Comparison of ENCODE assay signal across 16 cellular contexts in genomic region chr19:7421941-7422744, GRCh38.
DNase-seq lines count a peak whose midpoint lies in the region; ATAC-seq and TF ChIP-seq lines count a peak whose summit lies in the region.
"Had no signal": no experiment of that assay in that cellular context is flagged by ENCODE, and none has a peak within 500 bp of the region (broad histone marks: within the 10 kb centered on the region; RNA-seq: fewer than 3 reads in every experiment).

No MANE protein-coding gene starts in this region.

- H3K4me1 Mint-ChIP-seq in CD8-positive, alpha-beta T cell (ENCODE audit: low read depth), result peaks cover 16% of the 10 kb centered on the region
- H3K4me1 Mint-ChIP-seq in H9 (peaks cover 6 to 7% of the 10 kb centered on the region in 2 experiments), neural progenitor cell (peaks cover 3% of the 10 kb centered on the region)
- peaks cover 11% of the 10 kb centered on the region for H3K4me1 Mint-ChIP-seq in activated T-helper 2 cell treated with anti-CD3 and anti-CD28 coated beads, Interferon-gamma antibody, Interleukin-2, Interleukin-4, amounts not matched to agents 10 μg/mL and 5 μg/mL and 100 μg/mL, durations not matched to agents 14 hours and 24 hours and 36 hours (ENCODE audit: low read depth)

- H3K23me2 ChIP-seq in H9 (ENCODE audit: insufficient read length, low read depth, low read length, poor library complexity, severe bottlenecking), result no peaks in the 10 kb centered on the region

- no peak for DNase-seq in CD8-positive, alpha-beta T cell
- no peak for DNase-seq in H9
- DNase-seq in activated T-helper 2 cell treated with anti-CD3 and anti-CD28 coated beads, Interferon-gamma antibody, Interleukin-2, Interleukin-4, amounts not matched to agents 10 μg/mL and 5 μg/mL and 100 μg/mL, durations not matched to agents 14 hours and 24 hours and 36 hours (ENCODE audit: low spot score), result no peak
- DNase-seq in neural progenitor cell (ENCODE audit: low spot score), result no peak
- DNase-seq in activated gamma-delta T cell treated with Interleukin-2 at 50 U/mL for 16 hours, result no peak
- DNase-seq in amygdala (lab: John Stamatoyannopoulos, UW), result no peak
- no peak for DNase-seq in Right ventricle myocardium superior
- DNase-seq: activated CD4-positive, alpha-beta T cell treated with anti-CD3 and anti-CD28 coated beads, Interleukin-2, amount 50 U/mL, for 4 hours; activated naive CD8-positive, alpha-beta T cell treated with anti-CD3 and anti-CD28 coated beads, Interleukin-2, amount 10 ng/mL, durations not matched to agents 7 days and 5 days; CD8-positive, alpha-beta memory T cell; cerebellar nuclear complex; glutamatergic neuron; NCI-H2107; psoas muscle; SHP77 treated with DMSO at 0.1 percent for 48 hours; T-helper 9 cell had no signal

- H3K4me2 ChIP-seq in H9 (ENCODE audit: insufficient read depth, insufficient read length, low read length) (no peak overlapping the region), neural progenitor cell (no peak overlapping the region)

- H3K4me3 ChIP-seq in CD8-positive, alpha-beta T cell (ENCODE audit: low read depth, low read length), result no peak overlapping the region
- no peak overlapping the region for H3K4me3 ChIP-seq in neural progenitor cell
- H3K4me3 ChIP-seq: psoas muscle had no signal

- no peak overlapping the region for H3K56ac ChIP-seq in H9 (ENCODE audit: insufficient read length, low read depth, low read length)

- no peak overlapping the region for H4K91ac ChIP-seq in H9 (ENCODE audit: insufficient read length, low read depth, low read length)

- H3T11ph ChIP-seq in H9 (ENCODE audit: low read length), result no peak overlapping the region

- H3F3A ChIP-seq in neural progenitor cell (ENCODE audit: low read depth), result no peaks in the 10 kb centered on the region

- H3K27ac ChIP-seq in CD8-positive, alpha-beta T cell (ENCODE audit: low read depth, low read length), result no peak overlapping the region
- no peak overlapping the region for H3K27ac ChIP-seq in H9 (ENCODE audit: insufficient read length, low read depth, low read length)
- no peak overlapping the region for H3K27ac ChIP-seq in neural progenitor cell
- H3K27ac ChIP-seq: psoas muscle had no signal

- no peak overlapping the region for H2BK120ac ChIP-seq in H9 (ENCODE audit: low read depth, low read length, poor library complexity, severe bottlenecking)

- TF ChIP-seq CTCF in CD8-positive, alpha-beta T cell (IDR thresholded peaks at IDR 0.05), result no peak
- TF ChIP-seq CTCF in H9 (conservative IDR thresholded peaks at IDR 0.05) (no peak), neural progenitor cell (IDR thresholded peaks at IDR 0.05) (no peak)

- no peaks in the 10 kb centered on the region for H3K9me3 ChIP-seq in CD8-positive, alpha-beta T cell (ENCODE audit: low read length)
- H3K9me3 ChIP-seq in H9 (ENCODE audit: control insufficient read depth, low read depth, low read length) (no peaks in the 10 kb centered on the region), neural progenitor cell (ENCODE audit: low read depth) (no peaks in the 10 kb centered on the region)
- H3K9me3 ChIP-seq: psoas muscle had no signal

- intact Hi-C loops in CD8-positive, alpha-beta T cell (cut with DNase I, micrococcal nuclease), result no loop called here
- intact Hi-C loops in activated T-helper 2 cell treated with anti-CD3 and anti-CD28 coated beads, Interferon-gamma antibody, Interleukin-2, Interleukin-4, amounts not matched to agents 10 μg/mL and 5 μg/mL and 100 μg/mL, durations not matched to agents 14 hours and 24 hours and 36 hours (cut with micrococcal nuclease), result no loop called here
- intact Hi-C loops in Right ventricle myocardium superior (cut with DNase I), result no loop called here

- ATAC-seq in CD8-positive, alpha-beta T cell, result no peak
- no peak for ATAC-seq in Right ventricle myocardium superior (ENCODE audit: poor library complexity)
- ATAC-seq: psoas muscle had no signal

- H3K23ac ChIP-seq in H9 (ENCODE audit: insufficient read length, low read depth, low read length), result no peak overlapping the region

- no peak overlapping the region for H4K5ac ChIP-seq in H9 (ENCODE audit: insufficient read length, low read depth, low read length)

- H3K36me3 Mint-ChIP-seq in CD8-positive, alpha-beta T cell, result peaks cover 74% of the 10 kb centered on the region
- peaks cover 0 to 10% (median 3%) of the 10 kb centered on the region in 3 experiments; a peak in 4 of 7 replicates for H3K36me3 Mint-ChIP-seq in H9 (ENCODE audit: insufficient read depth in 1 of 3, low read depth in 3 of 3)
- peaks cover 40% of the 10 kb centered on the region for H3K36me3 Mint-ChIP-seq in activated T-helper 2 cell treated with anti-CD3 and anti-CD28 coated beads, Interferon-gamma antibody, Interleukin-2, Interleukin-4, amounts not matched to agents 10 μg/mL and 5 μg/mL and 100 μg/mL, durations not matched to agents 14 hours and 24 hours and 36 hours (ENCODE audit: low read depth)
- H3K36me3 Mint-ChIP-seq in neural progenitor cell, result no peaks in the 10 kb centered on the region

- H3K4me1 ChIP-seq in CD8-positive, alpha-beta T cell (ENCODE audit: insufficient read depth, low read length), result no peaks in the 10 kb centered on the region
- no peaks in the 10 kb centered on the region for H3K4me1 ChIP-seq in H9 (ENCODE audit: insufficient read depth, low read length)
- no peaks in the 10 kb centered on the region for H3K4me1 ChIP-seq in neural progenitor cell
- H3K4me1 ChIP-seq: psoas muscle had no signal

- no peak overlapping the region for H2AK5ac ChIP-seq in H9 (ENCODE audit: insufficient read length, low read length)

- H3K27me3 ChIP-seq in CD8-positive, alpha-beta T cell (ENCODE audit: insufficient read depth, low read length), result no peaks in the 10 kb centered on the region
- H3K27me3 ChIP-seq in H9 (ENCODE audit: insufficient read depth, low read length), result no peaks in the 10 kb centered on the region
- no peaks in the 10 kb centered on the region for H3K27me3 ChIP-seq in neural progenitor cell

- no peak overlapping the region for H3K4me3 Mint-ChIP-seq in CD8-positive, alpha-beta T cell
- H3K4me3 Mint-ChIP-seq in H9 (no peak overlapping the region), neural progenitor cell (no peak overlapping the region)
- no peak overlapping the region for H3K4me3 Mint-ChIP-seq in activated T-helper 2 cell treated with anti-CD3 and anti-CD28 coated beads, Interferon-gamma antibody, Interleukin-2, Interleukin-4, amounts not matched to agents 10 μg/mL and 5 μg/mL and 100 μg/mL, durations not matched to agents 14 hours and 24 hours and 36 hours (ENCODE audit: low read depth)
- H3K4me3 Mint-ChIP-seq: activated naive CD8-positive, alpha-beta T cell treated with anti-CD3 and anti-CD28 coated beads, Interleukin-2, amount 10 ng/mL, durations not matched to agents 7 days and 5 days; CD8-positive, alpha-beta memory T cell had no signal

- H3K18ac ChIP-seq in H9 (ENCODE audit: insufficient read length, low read depth, low read length), result no peak overlapping the region

- POLR2A ChIA-PET in CD8-positive, alpha-beta T cell (lab: Charles Lee), result no interaction called here

- no peak overlapping the region for H2BK12ac ChIP-seq in H9 (ENCODE audit: insufficient read length, low read depth, low read length)

- H3K27me3 Mint-ChIP-seq in CD8-positive, alpha-beta T cell (ENCODE audit: low read depth), result no peaks in the 10 kb centered on the region
- no peaks in the 10 kb centered on the region; the same call in 1 of the 2 replicates for H3K27me3 Mint-ChIP-seq in H9 (ENCODE audit: low read depth)
- H3K27me3 Mint-ChIP-seq in activated T-helper 2 cell treated with anti-CD3 and anti-CD28 coated beads, Interferon-gamma antibody, Interleukin-2, Interleukin-4, amounts not matched to agents 10 μg/mL and 5 μg/mL and 100 μg/mL, durations not matched to agents 14 hours and 24 hours and 36 hours (ENCODE audit: low read depth), result no peaks in the 10 kb centered on the region
- peaks cover 2% of the 10 kb centered on the region for H3K27me3 Mint-ChIP-seq in neural progenitor cell (ENCODE audit: insufficient read depth, low read depth)
- H3K27me3 Mint-ChIP-seq: activated naive CD8-positive, alpha-beta T cell treated with anti-CD3 and anti-CD28 coated beads, Interleukin-2, amount 10 ng/mL, durations not matched to agents 7 days and 5 days; CD8-positive, alpha-beta memory T cell had no signal

- CTCF ChIA-PET in CD8-positive, alpha-beta T cell (lab: Charles Lee), result no interaction called here

- no peak overlapping the region for H2BK20ac ChIP-seq in H9 (ENCODE audit: low read depth, low read length, poor library complexity, severe bottlenecking)

- H3K36me3 ChIP-seq in CD8-positive, alpha-beta T cell (ENCODE audit: insufficient read depth, low read length), result peaks cover 24% of the 10 kb centered on the region
- H3K36me3 ChIP-seq in neural progenitor cell, result no peaks in the 10 kb centered on the region

- H3K27ac Mint-ChIP-seq in CD8-positive, alpha-beta T cell, result peak overlapping the region; percentile 47
- H3K27ac Mint-ChIP-seq in H9 (peak overlapping the region in 2 of 3 experiments; percentile 36 to 70; a peak in 6 of 7 replicates), neural progenitor cell (peak overlapping the region; percentile 78)
- peak overlapping the region; percentile 1 for H3K27ac Mint-ChIP-seq in activated T-helper 2 cell treated with anti-CD3 and anti-CD28 coated beads, Interferon-gamma antibody, Interleukin-2, Interleukin-4, amounts not matched to agents 10 μg/mL and 5 μg/mL and 100 μg/mL, durations not matched to agents 14 hours and 24 hours and 36 hours
- H3K27ac Mint-ChIP-seq: activated naive CD8-positive, alpha-beta T cell treated with anti-CD3 and anti-CD28 coated beads, Interleukin-2, amount 10 ng/mL, durations not matched to agents 7 days and 5 days had no signal

- no CpG with 5 or more reads among the region's 17 CpGs for WGBS in H9 (ENCODE audit: extremely low coverage, insufficient read length, low lambda C conversion rate)

- H3K9ac ChIP-seq in H9 (ENCODE audit: extremely low read depth, insufficient read length, low read length) (no peak overlapping the region), neural progenitor cell (no peak overlapping the region)

- no peaks in the 10 kb centered on the region for H3K9me3 Mint-ChIP-seq in CD8-positive, alpha-beta T cell
- H3K9me3 Mint-ChIP-seq in H9 (no peaks in the 10 kb centered on the region), neural progenitor cell (no peaks in the 10 kb centered on the region)
- no peaks in the 10 kb centered on the region for H3K9me3 Mint-ChIP-seq in activated T-helper 2 cell treated with anti-CD3 and anti-CD28 coated beads, Interferon-gamma antibody, Interleukin-2, Interleukin-4, amounts not matched to agents 10 μg/mL and 5 μg/mL and 100 μg/mL, durations not matched to agents 14 hours and 24 hours and 36 hours
- H3K9me3 Mint-ChIP-seq: activated naive CD8-positive, alpha-beta T cell treated with anti-CD3 and anti-CD28 coated beads, Interleukin-2, amount 10 ng/mL, durations not matched to agents 7 days and 5 days had no signal

- no peak overlapping the region for H4K8ac ChIP-seq in H9 (replicated peaks; ENCODE audit: insufficient read length, low read depth, low read length)

- no peak overlapping the region for H3K4ac ChIP-seq in H9 (ENCODE audit: low read depth, low read length)

- H2BK5ac ChIP-seq in H9 (ENCODE audit: insufficient read length, low read length), result no peak overlapping the region

- H3K79me2 ChIP-seq in H9 (ENCODE audit: insufficient read depth, low read length) (peaks cover 3% of the 10 kb centered on the region; the same call in 1 of the 2 replicates), neural progenitor cell (ENCODE audit: low read depth) (peaks cover 14% of the 10 kb centered on the region)

- H3K79me1 ChIP-seq in H9 (ENCODE audit: insufficient read depth, low read depth, low read length, poor library complexity, severe bottlenecking), result no peaks in the 10 kb centered on the region

- no peak overlapping the region for H3K14ac ChIP-seq in H9 (ENCODE audit: insufficient read depth, low read length)

- H2AFZ ChIP-seq in H9 (ENCODE audit: low read length) (no peak overlapping the region), neural progenitor cell (replicated peaks) (no peak overlapping the region)

- H2BK15ac ChIP-seq in H9 (ENCODE audit: low read depth, low read length), result no peak overlapping the region

- H4K20me1 ChIP-seq in H9 (ENCODE audit: control insufficient read depth, insufficient read depth, insufficient read length) (no peaks in the 10 kb centered on the region), neural progenitor cell (ENCODE audit: low read depth) (peaks cover 21% of the 10 kb centered on the region)

Comparison
In these comparisons a context has a peak if more than half of its experiments do, and no peak if none do; other contexts are left out.
1. H3K27ac Mint-ChIP-seq: peak in every context shown above with its lines; median percentile 78 in neural progenitor cell; 53 in H9; 47 in CD8-positive, alpha-beta T cell; 1 in activated T-helper 2 cell treated with anti-CD3 and anti-CD28 coated beads, Interferon-gamma antibody, Interleukin-2, Interleukin-4, amounts not matched to agents 10 μg/mL and 5 μg/mL and 100 μg/mL, durations not matched to agents 14 hours and 24 hours and 36 hours.